ENCODE assay signal across 1 cellular context in genomic region chr1:63918395-63918945, GRCh38.
TF ChIP-seq lines count a peak whose summit lies in the region.

No MANE protein-coding gene starts in this region.

TF ChIP-seq in WTC11, 78 proteins besides CTCF, POLR2A, EP300 and RAD21:
- no peak for TF ChIP-seq ZNF532 (CRISPR knock-in tag; IDR thresholded peaks at IDR 0.05; ENCODE audit: borderline replicate concordance)
- no peak for TF ChIP-seq ATF6 (CRISPR knock-in tag; IDR thresholded peaks at IDR 0.05)
- TF ChIP-seq GTF2I (CRISPR knock-in tag; conservative IDR thresholded peaks at IDR 0.05) = no peak
- TF ChIP-seq FOXP1 (CRISPR knock-in tag; IDR thresholded peaks at IDR 0.05; ENCODE audit: borderline replicate concordance) = no peak
- no peak for TF ChIP-seq NFE2L1 (CRISPR knock-in tag; IDR thresholded peaks at IDR 0.05)
